ENCODE assay signal across 8 cellular contexts in the genomic region with DNA sequence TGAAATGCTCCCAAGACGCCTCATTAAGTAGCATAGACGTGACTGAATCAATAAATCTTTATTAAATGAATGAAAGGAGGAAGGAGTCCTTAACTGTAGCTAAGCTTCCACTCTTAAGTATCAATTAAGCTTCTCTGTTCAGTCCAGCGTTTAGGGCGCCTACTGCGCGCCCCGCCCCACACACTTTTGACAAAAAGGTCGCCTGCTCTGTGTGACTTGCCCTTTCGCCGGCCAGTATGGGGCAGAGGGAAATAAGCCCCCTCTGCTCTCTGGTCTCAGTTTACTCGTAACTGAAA. TPM values are rescaled to one million over a fixed set of nuclear protein-coding genes. Genes with fewer than 3 reads are reported as not detected.
A peak's percentile ranks its signal among the peaks of the same experiment; 100 is the strongest.
DNase-seq lines count a peak whose midpoint lies in the region; ATAC-seq and TF ChIP-seq lines count a peak whose summit lies in the region.

No MANE protein-coding gene starts in this region.

- no peaks in the 10 kb centered on the region for H3K27me3 Mint-ChIP-seq in stimulated activated naive B cell treated with anti-CD40 and anti-IgM and Interleukin-4, amounts not matched to agents 10 μg/mL and 1 μg/mL and 100 μg/mL, for 72 hours

- ATAC-seq in stimulated activated naive B cell treated with anti-CD40 and anti-IgM and Interleukin-4, amounts not matched to agents 10 μg/mL and 1 μg/mL and 100 μg/mL, for 72 hours (replicated peaks) = no peak
- ATAC-seq in left lobe of liver = no peak
- no peak for ATAC-seq in HG02840 (IDR thresholded peaks at IDR 0.05; ENCODE audit: low FRiP score, unreplicated experiment)

- no peaks in the 10 kb centered on the region for H3K9me3 Mint-ChIP-seq in stimulated activated naive B cell treated with anti-CD40 and anti-IgM and Interleukin-4, amounts not matched to agents 10 μg/mL and 1 μg/mL and 100 μg/mL, for 72 hours

- peaks cover 34% of the 10 kb centered on the region for H3K36me3 ChIP-seq in WERI-Rb-1

- H3K36me3 Mint-ChIP-seq in stimulated activated naive B cell treated with anti-CD40 and anti-IgM and Interleukin-4, amounts not matched to agents 10 μg/mL and 1 μg/mL and 100 μg/mL, for 72 hours = peaks cover 3 to 10% of the 10 kb centered on the region in 2 donors

- H3K27ac ChIP-seq in WERI-Rb-1 = peak overlapping the region; percentile 48

- DNase-seq in NCI-H82 (lab: John Stamatoyannopoulos, UW) = peak; percentile 59
- no peak for DNase-seq in NCI-H82 treated with DMSO at 0.1 percent for 48 hours (lab: John Stamatoyannopoulos, UW; ENCODE audit: unreplicated experiment)
- DNase-seq in WERI-Rb-1 = no peak
- DNase-seq in stimulated activated naive B cell treated with anti-CD40 and anti-IgM and Interleukin-4, amounts not matched to agents 10 μg/mL and 1 μg/mL and 100 μg/mL, for 72 hours = no peak
- DNase-seq in left lobe of liver (ENCODE audit: low spot score) = no peak
- no peak for DNase-seq in globus pallidus (ENCODE audit: low spot score)

- peak overlapping the region; percentile 94 for H3K27ac Mint-ChIP-seq in stimulated activated naive B cell treated with anti-CD40 and anti-IgM and Interleukin-4, amounts not matched to agents 10 μg/mL and 1 μg/mL and 100 μg/mL, for 72 hours

- no peak for TF ChIP-seq CTCF in WERI-Rb-1 (IDR thresholded peaks at IDR 0.05; ENCODE audit: low read depth, low read length)

- H3K27me3 ChIP-seq in WERI-Rb-1 (ENCODE audit: insufficient read depth, low read depth, severe bottlenecking) = no peaks in the 10 kb centered on the region

- peaks cover 20 to 38% of the 10 kb centered on the region in 2 donors for H3K4me1 Mint-ChIP-seq in stimulated activated naive B cell treated with anti-CD40 and anti-IgM and Interleukin-4, amounts not matched to agents 10 μg/mL and 1 μg/mL and 100 μg/mL, for 72 hours

- H3K4me3 ChIP-seq in WERI-Rb-1 (ENCODE audit: low read depth, low read length) (peak overlapping the region; percentile 51), iPS-11a (ENCODE audit: low read depth, low read length) (peak overlapping the region; percentile 59)

- H3K4me3 Mint-ChIP-seq in stimulated activated naive B cell treated with anti-CD40 and anti-IgM and Interleukin-4, amounts not matched to agents 10 μg/mL and 1 μg/mL and 100 μg/mL, for 72 hours = peak overlapping the region; percentile 92 to 95

- no peaks in the 10 kb centered on the region for H3K9me3 ChIP-seq in WERI-Rb-1 (ENCODE audit: severe bottlenecking)

RNA-seq across cellular contexts. Expression of gene DOLPP1, which starts 0.7 kb away (rescaled TPM):
- 21.7 TPM for total RNA-seq in left lobe of liver

RNA-seq across cellular contexts. Expression of gene CRAT, which starts 30.3 kb away (rescaled TPM):
- total RNA-seq in left lobe of liver = 105 TPM

RNA-seq across cellular contexts. Expression of gene PTPA, which starts 31.0 kb away (rescaled TPM):
- total RNA-seq in left lobe of liver = 62.3 TPM

RNA-seq across cellular contexts. Expression of gene MIGA2, which starts 43.8 kb away (rescaled TPM):
- total RNA-seq in left lobe of liver = 22.1 TPM

RNA-seq across cellular contexts. Expression of gene SH3GLB2, which starts 52.1 kb away (rescaled TPM):
- total RNA-seq in left lobe of liver = 31.3 TPM
